Comparison of ENCODE assay signal across 1 cellular context in the genomic region with DNA sequence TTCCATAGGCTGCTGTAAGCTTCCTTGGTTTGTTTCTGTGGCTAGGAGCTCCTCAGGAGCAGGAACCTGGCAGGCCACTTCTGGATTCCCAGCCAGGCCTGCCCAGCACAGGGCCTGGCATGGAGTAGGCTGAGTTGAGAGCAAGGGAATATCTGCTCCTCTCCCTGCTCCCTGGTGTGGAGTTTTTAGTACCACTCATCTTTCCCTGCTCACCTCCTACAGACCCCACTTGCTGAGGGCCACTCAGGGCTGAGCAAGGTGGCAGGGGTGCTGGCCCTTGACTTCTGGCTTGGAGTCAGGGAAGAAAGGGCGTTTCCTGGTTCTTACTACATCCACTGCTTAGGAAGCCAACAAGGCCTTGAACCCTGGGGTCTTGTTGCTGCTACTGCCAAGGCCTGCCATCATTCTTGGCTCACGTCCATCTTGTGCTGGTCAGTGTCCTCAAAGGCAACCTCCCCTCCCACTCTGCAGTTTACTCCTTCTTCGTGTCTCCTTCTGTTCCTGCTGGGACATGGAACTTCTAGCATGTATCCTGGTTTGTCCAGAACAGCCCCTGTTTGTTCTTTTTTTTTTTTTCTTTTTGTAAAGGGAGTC.
TF ChIP-seq lines count a peak whose summit lies in the region.

No MANE protein-coding gene starts in this region.

TF ChIP-seq in K562, 482 proteins besides CTCF, POLR2A, EP300 and RAD21:
- 0 out of 2 replicates have a peak, but pooled peaks have one; percentile 22 for TF ChIP-seq NFIC (IDR thresholded peaks at IDR 0.05)
- no peak for TF ChIP-seq ZFP36 (IDR thresholded peaks at IDR 0.05; ENCODE audit: low read depth, low read length, partially characterized antibody)
